8 cellular contexts compared by ENCODE assay signal in genomic region chr5:179820483-179821297, GRCh38. TPM values are rescaled to one million over a fixed set of nuclear protein-coding genes. Genes with fewer than 3 reads are reported as not detected.
DNase-seq lines count a peak whose midpoint lies in the region; ATAC-seq and TF ChIP-seq lines count a peak whose summit lies in the region.

Gene SQSTM1 (plus strand): TSS chr5:179820905. CDS start chr5:179820937, 32 bp downstream.

- WGBS in right cardiac atrium = under 1% methylated on average over 81 of the region's 81 CpGs

- no peaks in the 10 kb centered on the region; the same call in 1 of the 2 replicates for H3K27me3 ChIP-seq in H7 (ENCODE audit: control insufficient read depth, insufficient read depth, low read length)
- no peaks in the 10 kb centered on the region for H3K27me3 ChIP-seq in MM.1S (replicated peaks; ENCODE audit: insufficient read depth, low read length)
- no peaks in the 10 kb centered on the region for H3K27me3 ChIP-seq in ascending aorta
- no peaks in the 10 kb centered on the region for H3K27me3 ChIP-seq in right cardiac atrium (ENCODE audit: control insufficient read depth, insufficient read depth)
- no peaks in the 10 kb centered on the region for H3K27me3 ChIP-seq in uterus

- peaks cover 32% of the 10 kb centered on the region for H3F3A ChIP-seq in MM.1S (ENCODE audit: insufficient read depth, low read length)

- H3K4me2 ChIP-seq in MM.1S (ENCODE audit: low read depth, low read length) = peak within 1 kb of the TSS; percentile 96

- peak; percentile 70 to 77 for ATAC-seq in right cardiac atrium

- H2AFZ ChIP-seq in MM.1S (ENCODE audit: low read length) = peak within 1 kb of the TSS; percentile 60; the same call in 1 of the 2 replicates

- H3K36me3 ChIP-seq in H7 (replicated peaks; ENCODE audit: control insufficient read depth, insufficient read depth, low read length) (peaks cover 27% of the 10 kb centered on the region), MM.1S (replicated peaks; ENCODE audit: insufficient read depth, low read length) (peaks cover 15% of the 10 kb centered on the region), ascending aorta (peaks cover 30 to 33% of the 10 kb centered on the region in 2 donors), uterus (no peaks in the 10 kb centered on the region)

- H3K9me3 ChIP-seq in MM.1S (replicated peaks; ENCODE audit: insufficient read depth, low read length) (no peaks in the 10 kb centered on the region), ascending aorta (no peaks in the 10 kb centered on the region), right cardiac atrium (ENCODE audit: control insufficient read depth, low read length) (no peaks in the 10 kb centered on the region), uterus (no peaks in the 10 kb centered on the region)

- H3K4me1 ChIP-seq in MM.1S (ENCODE audit: low read length) (peaks cover 31% of the 10 kb centered on the region), ascending aorta (peaks cover 34 to 53% of the 10 kb centered on the region in 2 donors), right cardiac atrium (ENCODE audit: control insufficient read depth, insufficient read depth, low read length) (peaks cover 16% of the 10 kb centered on the region), uterus (peaks cover 13 to 14% of the 10 kb centered on the region in 2 donors)

- H3K27ac ChIP-seq in MM.1S (ENCODE audit: low read length) (peak within 1 kb of the TSS; percentile 98), ascending aorta (peak within 1 kb of the TSS; percentile 98 to 100), right cardiac atrium (ENCODE audit: low read length) (peak within 1 kb of the TSS; percentile 97), uterus (peak within 1 kb of the TSS; percentile 98 to 99)

- H4K20me1 ChIP-seq in MM.1S (ENCODE audit: insufficient read depth, low read length) = peaks cover 26% of the 10 kb centered on the region

- H3K9me2 ChIP-seq in MM.1S (replicated peaks; ENCODE audit: insufficient read depth, low read length) = no peaks in the 10 kb centered on the region

- no peak for TF ChIP-seq CTCF in MM.1S (IDR thresholded peaks at IDR 0.05; ENCODE audit: low read length)
- peak in 1 of 3 experiments; percentile 50 for TF ChIP-seq CTCF in ascending aorta (IDR thresholded peaks at IDR 0.05)
- no peak for TF ChIP-seq CTCF in uterus (IDR thresholded peaks at IDR 0.05)

- H3K9ac ChIP-seq in MM.1S (ENCODE audit: low read length) = peak within 1 kb of the TSS; percentile 100

- H3K79me2 ChIP-seq in MM.1S (ENCODE audit: low read length) = peaks cover 65% of the 10 kb centered on the region

- intact Hi-C loops in ascending aorta (cut with DNase I) (loop anchor here (2.0 to 5.0 kb wide), 2 partner anchors 37 to 198 kb away; partner anchors contain the start of genes HNRNPH1 and MRNIP), right cardiac atrium (cut with DNase I) (no loop called here), uterus (cut with DNase I; ENCODE audit: low total_unique reads) (no loop called here)

- H3K4me3 ChIP-seq in H7 (ENCODE audit: insufficient read depth, low read depth, low read length) (peak within 1 kb of the TSS; percentile 94), MM.1S (ENCODE audit: low read length) (peak within 1 kb of the TSS; percentile 96), ascending aorta (peak within 1 kb of the TSS; percentile 84 to 98), right cardiac atrium (ENCODE audit: low read length) (peak within 1 kb of the TSS; percentile 88), uterus (peak within 1 kb of the TSS; percentile 94 to 97)

- peak; percentile 99 for TF ChIP-seq POLR2A in GM10847 (IDR thresholded peaks at IDR 0.05; ENCODE audit: extremely low read depth, insufficient read length)
- TF ChIP-seq POLR2A in uterus (IDR thresholded peaks at IDR 0.05) = peak; percentile 96 to 99

- DNase-seq in H7 (peak; percentile 97), MM.1S (peak; percentile 82), T-helper 2 cell (peak; percentile 65 to 85 (median 76)), ascending aorta (ENCODE audit: low spot score in 2 of 2) (peak in 1 of 2 donors; percentile 84), right cardiac atrium (peak; percentile 85 to 95 (median 94)), pulmonary artery endothelial cell (ENCODE audit: low read depth, low spot score) (peak; percentile 37), uterus (peak; percentile 81 to 89)

RNA-seq across cellular contexts. Expression of gene SQSTM1, which starts in this region (rescaled TPM):
- 161 and 184 TPM in 2 replicates for total RNA-seq in H7 (2014; rRNA removed; shearing (Covaris generic))
- total RNA-seq in ascending aorta = 476 TPM
- 100 to 1,000 TPM; 307 to 406 (median 370) TPM for total RNA-seq in right cardiac atrium
- polyA plus RNA-seq in right cardiac atrium = 257 TPM
- total RNA-seq in pulmonary artery endothelial cell = 447 and 758 TPM in 2 replicates
- total RNA-seq in uterus = 100 to 1,000 TPM in 3 of 4 donors, 10 to 100 TPM in 1; 94.7 to 874 (median 439) TPM
